26 cellular contexts compared by ENCODE assay signal in genomic region chr22:48511211-48511610, GRCh38.
"Had no signal": no experiment of that assay in that cellular context is flagged by ENCODE, and none has a peak within 500 bp of the region (broad histone marks: within the 10 kb centered on the region; RNA-seq: fewer than 3 reads in every experiment).

No MANE protein-coding gene starts in this region.

- H3K27ac ChIP-seq: left lung, lower lobe of right lung, neural progenitor cell, neutrophil, parathyroid adenoma, psoas muscle, right atrium auricular region, right lobe of liver, tibial nerve, uterus had no signal

- ATAC-seq: left cardiac atrium; left lung; lower lobe of right lung; natural killer cell; psoas muscle; right lobe of liver; stimulated activated memory B cell treated with anti-CD40 and anti-IgM and Interleukin-4, amounts not matched to agents 10 μg/mL and 1 μg/mL and 100 μg/mL, for 72 hours; stimulated activated naive CD8-positive, alpha-beta T cell treated with anti-CD3 and anti-CD28 coated beads, Interleukin-15, amount 100 ng/mL, for 72 hours had no signal

- DNase-seq: kidney glomerular epithelial cell; left cardiac atrium; lower lobe of right lung; mammary epithelial cell; mesenchymal stem cell; naive B cell; natural killer cell; nephron progenitor cell; occipital lobe; psoas muscle; right lobe of liver; stimulated activated CD4-positive, alpha-beta T cell treated with anti-CD3 and anti-CD28 coated beads, Interleukin-1b, Interleukin-23, amount 100 ng/mL, for 48 hours; stimulated activated CD4-positive, alpha-beta T cell treated with anti-CD3 and anti-CD28 coated beads, Interleukin-2, amount 100 ng/mL, for 48 hours; stimulated activated CD4-positive, alpha-beta T cell treated with anti-CD3 and anti-CD28 coated beads, Interleukin-4, amount 100 ng/mL, for 4 hours; stimulated activated CD8-positive, alpha-beta memory T cell treated with anti-CD3 and anti-CD28 coated beads, Interleukin-4, amount 100 ng/mL, for 48 hours; stimulated activated naive CD4-positive, alpha-beta T cell treated with Interleukin-2 at 50 U/mL for 16 hours; stimulated activated naive CD8-positive, alpha-beta T cell treated with anti-CD3 and anti-CD28 coated beads, Interleukin-15, amount 100 ng/mL, for 72 hours; substantia nigra; uterus had no signal
